Comparison of ENCODE assay signal across 8 cellular contexts in genomic region chr1:180981596-180982387, GRCh38. TPM values are rescaled to one million over a fixed set of nuclear protein-coding genes. Genes with fewer than 3 reads are reported as not detected.
DNase-seq lines count a peak whose midpoint lies in the region; ATAC-seq and TF ChIP-seq lines count a peak whose summit lies in the region.

No MANE protein-coding gene starts in this region.

- in situ Hi-C loops in mammary epithelial cell (cut with MboI; ENCODE audit: low sequenced_read_pairs in 2 of 2) = no loop called here

- H2AFZ ChIP-seq in mammary epithelial cell (ENCODE audit: low read depth, low read length) = no peak overlapping the region

- intact Hi-C loops in mammary epithelial cell (cut with micrococcal nuclease) = no loop called here

- no peak overlapping the region for H3K27ac ChIP-seq in mammary epithelial cell (ENCODE audit: insufficient read depth, low read depth, low read length)

- no peaks in the 10 kb centered on the region for H4K20me1 ChIP-seq in mammary epithelial cell (ENCODE audit: insufficient read depth, low read length)

- H3K9ac ChIP-seq in mammary epithelial cell (ENCODE audit: insufficient read depth, low read length) = no peak overlapping the region

- peak; percentile 88 for ATAC-seq in GM18861 (IDR thresholded peaks at IDR 0.05; ENCODE audit: unreplicated experiment)
- ATAC-seq in HG02884 (IDR thresholded peaks at IDR 0.05; ENCODE audit: unreplicated experiment) = peak; percentile 92

- BruUV-seq in mammary epithelial cell (replicated peaks; lab: Mats Ljungman, UMichigan) = no TSS peak

- peak; percentile 7 to 12 for DNase-seq in activated CD4-positive, alpha-beta T cell treated with anti-CD3 and anti-CD28 coated beads for 24 hours (ENCODE audit: low read depth in 2 of 2)
- DNase-seq in iPS-NIHi7 (ENCODE audit: extremely low spot score) (peak; percentile 35), HuH-7 (ENCODE audit: low spot score) (no peak), BE2C (no peak), DMS153 (lab: John Stamatoyannopoulos, UW) (no peak), mammary epithelial cell (no peak)

- H3K27me3 ChIP-seq in BE2C (no peaks in the 10 kb centered on the region; the same call in 1 of the 2 replicates), mammary epithelial cell (ENCODE audit: insufficient read depth, low read length) (no peaks in the 10 kb centered on the region)

- dilution Hi-C loops in mammary epithelial cell (cut with HindIII; ENCODE audit: low sequenced_read_pairs) = no loop called here

- peaks cover 56% of the 10 kb centered on the region for H3K36me3 ChIP-seq in BE2C
- peaks cover 28% of the 10 kb centered on the region for H3K36me3 ChIP-seq in mammary epithelial cell (ENCODE audit: insufficient read depth, low read length)

- no peaks in the 10 kb centered on the region for H3K4me1 ChIP-seq in BE2C
- H3K4me1 ChIP-seq in mammary epithelial cell (ENCODE audit: insufficient read depth, low read length) = no peaks in the 10 kb centered on the region

- CTCF ChIA-PET in mammary epithelial cell (lab: Charles Lee; ENCODE audit: low non-redundant PET) = no interaction called here

- TF ChIP-seq CTCF in BE2C (IDR thresholded peaks at IDR 0.05; ENCODE audit: low read depth, low read length) (no peak), mammary epithelial cell (conservative IDR thresholded peaks at IDR 0.05 in 1 of 2, IDR thresholded peaks at IDR 0.05 in 1 of 2; ENCODE audit: extremely low read depth in 1 of 2, insufficient read depth in 1 of 2, low read depth in 1 of 2, low read length in 2 of 2) (no peak)

- H3K4me3 ChIP-seq in BE2C (ENCODE audit: low read depth, low read length) (no peak overlapping the region), mammary epithelial cell (replicated peaks in 1 of 3; ENCODE audit: insufficient read depth in 1 of 3, low read depth in 2 of 3, low read length in 3 of 3) (no peak overlapping the region)

- 80% methylated on average over 11 of the region's 11 CpGs for WGBS in mammary epithelial cell (ENCODE audit: low coverage, missing lambda C conversion rate)

- H3K9me3 ChIP-seq in BE2C = no peaks in the 10 kb centered on the region
- H3K9me3 ChIP-seq in mammary epithelial cell (replicated peaks; ENCODE audit: insufficient read depth, low read length) = no peaks in the 10 kb centered on the region

- H3K79me2 ChIP-seq in mammary epithelial cell (ENCODE audit: insufficient read depth, low read length) = peaks cover 6% of the 10 kb centered on the region

- H3K4me2 ChIP-seq in mammary epithelial cell (ENCODE audit: insufficient read depth, low read depth, low read length) = no peak overlapping the region

RNA-seq across cellular contexts. Expression of gene STX6, which starts 40.9 kb away (rescaled TPM):
- polyA plus RNA-seq in BE2C (2012; ENCODE audit: insufficient read depth, insufficient read length, low read depth) = 22.1 TPM
- 10 to 100 TPM; 40.8 to 47.2 TPM for total RNA-seq in mammary epithelial cell
- 20.6 TPM for polyA plus RNA-seq in mammary epithelial cell
- 37.3 TPM for polyA minus RNA-seq in mammary epithelial cell

RNA-seq across cellular contexts. Expression of gene MR1, which starts 52.0 kb away (rescaled TPM):
- polyA plus RNA-seq in BE2C (2012; ENCODE audit: insufficient read depth, insufficient read length, low read depth) = 0.28 TPM
- total RNA-seq in mammary epithelial cell = 10 to 100 TPM; 20.4 to 46.3 TPM
- 18.0 TPM for polyA plus RNA-seq in mammary epithelial cell
- polyA minus RNA-seq in mammary epithelial cell = 32.5 TPM

Comparison
In these comparisons a context has a peak if more than half of its experiments do, and no peak if none do; other contexts are left out.
1. DNase-seq: peak in activated CD4-positive, alpha-beta T cell treated with anti-CD3 and anti-CD28 coated beads for 24 hours (2 of 2) and iPS-NIHi7 (single experiment); none in HuH-7 (single experiment), BE2C (single experiment), DMS153 (single experiment) and mammary epithelial cell (single experiment).